In the genomic region with DNA sequence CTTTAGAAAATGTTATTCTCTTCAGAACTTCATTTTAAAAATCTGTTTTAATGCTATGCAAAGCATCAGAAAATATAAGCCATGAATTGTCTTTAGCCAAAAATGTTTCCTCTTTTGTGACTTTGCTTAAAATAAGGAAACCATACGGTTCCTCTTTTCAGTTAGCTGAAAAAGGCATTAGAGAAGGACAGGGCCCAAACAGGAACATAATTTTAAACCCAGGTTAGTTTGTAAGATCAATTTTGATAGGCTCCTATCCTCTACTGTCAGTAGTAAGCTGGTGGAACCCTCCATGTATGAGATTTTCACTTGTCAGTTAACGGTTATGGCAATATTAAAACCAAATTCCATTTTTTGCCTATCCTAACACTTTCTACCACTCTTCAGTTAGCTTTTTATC, we compare ENCODE assay signal across 10 cellular contexts. TPM values are rescaled to one million over a fixed set of nuclear protein-coding genes. Genes with fewer than 3 reads are reported as not detected.
DNase-seq lines count a peak whose midpoint lies in the region; ATAC-seq and TF ChIP-seq lines count a peak whose summit lies in the region.
"Had no signal": no experiment of that assay in that cellular context is flagged by ENCODE, and none has a peak within 500 bp of the region (broad histone marks: within the 10 kb centered on the region; RNA-seq: fewer than 3 reads in every experiment).

No MANE protein-coding gene starts in this region.

- H3K36me3 ChIP-seq in Loucy (ENCODE audit: insufficient read depth, low read length) = peaks cover 14% of the 10 kb centered on the region; the same call in 1 of the 2 replicates
- H3K36me3 ChIP-seq in skeletal muscle tissue (ENCODE audit: control insufficient read depth in 3 of 3, insufficient read depth in 3 of 3, low read length in 3 of 3) = peaks cover 0 to 3% (median 0%) of the 10 kb centered on the region in 3 donors
- no peaks in the 10 kb centered on the region for H3K36me3 ChIP-seq in GM23248 (ENCODE audit: low read depth)

- peak overlapping the region; percentile 89 for H3K4me3 Mint-ChIP-seq in activated naive CD8-positive, alpha-beta T cell treated with anti-CD3 and anti-CD28 coated beads, Interleukin-2, amount 10 ng/mL, durations not matched to agents 7 days and 5 days
- H3K4me3 Mint-ChIP-seq: nephron had no signal

- H3K4me3 ChIP-seq in Loucy (ENCODE audit: low read length, poor library complexity, severe bottlenecking) = peak overlapping the region; percentile 79
- no peak overlapping the region for H3K4me3 ChIP-seq in skeletal muscle tissue (ENCODE audit: low read length in 3 of 3)
- H3K4me3 ChIP-seq in GM23248 = no peak overlapping the region

- H3K79me2 ChIP-seq in Loucy (ENCODE audit: insufficient read depth, low read length) = peaks cover 85% of the 10 kb centered on the region
- peaks cover 11% of the 10 kb centered on the region; the same call in 1 of the 2 replicates for H3K79me2 ChIP-seq in GM23248 (ENCODE audit: insufficient read depth)

- no peak for TF ChIP-seq CTCF in GM13976 (IDR thresholded peaks at IDR 0.05; ENCODE audit: borderline replicate concordance, control extremely low read depth, extremely low read depth, insufficient read depth, missing control alignments)
- TF ChIP-seq CTCF in Loucy (conservative IDR thresholded peaks at IDR 0.05; ENCODE audit: low read length) = no peak

- H3K9me3 Mint-ChIP-seq in activated naive CD8-positive, alpha-beta T cell treated with anti-CD3 and anti-CD28 coated beads, Interleukin-2, amount 10 ng/mL, durations not matched to agents 7 days and 5 days = peaks cover 4% of the 10 kb centered on the region
- H3K9me3 Mint-ChIP-seq: nephron had no signal

- POLR2A ChIA-PET in activated naive CD8-positive, alpha-beta T cell treated with anti-CD3 and anti-CD28 coated beads, Interleukin-2, amount 10 ng/mL, durations not matched to agents 7 days and 5 days (lab: Charles Lee) = interaction anchor here (1.4 to 6.0 kb wide), 3 partner anchors 9 to 19 kb away, joined by 3 to 125 read pairs (median 54); a partner anchor contains a TSS

- 88 to 96% methylated on average over 2 of the region's 2 CpGs for WGBS in GM23248 (ENCODE audit: low coverage in 1 of 2, low lambda C conversion rate in 2 of 2, missing lambda C conversion rate in 2 of 2), 2 experiments

- peak; percentile 43 for DNase-seq in GM13976 (ENCODE audit: low spot score)
- DNase-seq in activated naive CD8-positive, alpha-beta T cell treated with anti-CD3 and anti-CD28 coated beads, Interleukin-2, amount 10 ng/mL, durations not matched to agents 7 days and 5 days = no peak
- no peak for DNase-seq in islet precursor cell
- no peak for DNase-seq in GM23248
- DNase-seq: foreskin fibroblast had no signal

- H3K4me2 ChIP-seq in Loucy (ENCODE audit: low read depth, low read length, poor library complexity, severe bottlenecking) (peak overlapping the region; percentile 92), GM23248 (ENCODE audit: unreplicated experiment) (no peak overlapping the region)

- H3K9ac ChIP-seq in Loucy (ENCODE audit: low read depth, low read length, poor library complexity, severe bottlenecking) (peak overlapping the region; percentile 85), skeletal muscle tissue (ENCODE audit: low read depth in 1 of 3, low read length in 3 of 3) (no peak overlapping the region), GM23248 (no peak overlapping the region)

- no peaks in the 10 kb centered on the region for H3K27me3 ChIP-seq in Loucy (ENCODE audit: insufficient read depth, low read length, poor library complexity, severe bottlenecking)
- no peaks in the 10 kb centered on the region for H3K27me3 ChIP-seq in skeletal muscle tissue (ENCODE audit: control insufficient read depth in 3 of 3, insufficient read depth in 3 of 3, low read length in 3 of 3)
- H3K27me3 ChIP-seq in GM23248 (replicated peaks; ENCODE audit: insufficient read depth) = no peaks in the 10 kb centered on the region

- H3K27ac Mint-ChIP-seq in activated naive CD8-positive, alpha-beta T cell treated with anti-CD3 and anti-CD28 coated beads, Interleukin-2, amount 10 ng/mL, durations not matched to agents 7 days and 5 days = peak overlapping the region; percentile 97
- H3K27ac Mint-ChIP-seq: nephron had no signal

- peak; percentile 23 for ATAC-seq in activated naive CD8-positive, alpha-beta T cell treated with anti-CD3 and anti-CD28 coated beads, Interleukin-2, amount 10 ng/mL, durations not matched to agents 7 days and 5 days (ENCODE audit: low read depth)
- no peak for ATAC-seq in GM21367 (IDR thresholded peaks at IDR 0.05; ENCODE audit: unreplicated experiment)
- ATAC-seq: SK-N-SH treated with all-trans-retinoic acid at 6 μM for 48 hours had no signal

- H3K36me3 Mint-ChIP-seq in activated naive CD8-positive, alpha-beta T cell treated with anti-CD3 and anti-CD28 coated beads, Interleukin-2, amount 10 ng/mL, durations not matched to agents 7 days and 5 days = peaks cover 41% of the 10 kb centered on the region

- peaks cover 69% of the 10 kb centered on the region for H3K4me1 ChIP-seq in Loucy (ENCODE audit: insufficient read depth, low read length, poor library complexity, severe bottlenecking)
- H3K4me1 ChIP-seq in skeletal muscle tissue (ENCODE audit: control insufficient read depth in 3 of 3, insufficient read depth in 3 of 3, low read length in 3 of 3) = no peaks in the 10 kb centered on the region
- peaks cover 14% of the 10 kb centered on the region for H3K4me1 ChIP-seq in GM23248 (ENCODE audit: insufficient read depth)

- H4K20me1 ChIP-seq in Loucy (ENCODE audit: insufficient read depth, low read length, poor library complexity, severe bottlenecking) (no peaks in the 10 kb centered on the region), GM23248 (ENCODE audit: insufficient read depth) (no peaks in the 10 kb centered on the region)

- peak overlapping the region; percentile 59 for H3K27ac ChIP-seq in skeletal muscle tissue (ENCODE audit: low read depth, low read length)
- H3K27ac ChIP-seq in GM23248 = no peak overlapping the region

- peaks cover 49% of the 10 kb centered on the region for H3K4me1 Mint-ChIP-seq in activated naive CD8-positive, alpha-beta T cell treated with anti-CD3 and anti-CD28 coated beads, Interleukin-2, amount 10 ng/mL, durations not matched to agents 7 days and 5 days
- H3K4me1 Mint-ChIP-seq: nephron had no signal

- H2AFZ ChIP-seq in Loucy (ENCODE audit: low read length) (peak overlapping the region; percentile 6; the same call in 1 of the 2 replicates), GM23248 (no peak overlapping the region)

- H3F3A ChIP-seq in Loucy (ENCODE audit: low read depth) = peaks cover 9% of the 10 kb centered on the region; the same call in 1 of the 2 replicates
- peaks cover 13% of the 10 kb centered on the region for H3F3A ChIP-seq in GM23248 (ENCODE audit: insufficient read depth)

- H3K9me3 ChIP-seq in Loucy (ENCODE audit: insufficient read depth, low read depth, low read length) (no peaks in the 10 kb centered on the region), skeletal muscle tissue (ENCODE audit: control insufficient read depth in 3 of 3, low read length in 3 of 3) (no peaks in the 10 kb centered on the region), GM23248 (ENCODE audit: low read depth) (no peaks in the 10 kb centered on the region)

- in situ Hi-C loops in GM13976 (cut with MboI; ENCODE audit: low sequenced_read_pairs, unreplicated experiment) (no loop called here), GM23248 (cut with MboI) (no loop called here)

- no peaks in the 10 kb centered on the region for H3K27me3 Mint-ChIP-seq in activated naive CD8-positive, alpha-beta T cell treated with anti-CD3 and anti-CD28 coated beads, Interleukin-2, amount 10 ng/mL, durations not matched to agents 7 days and 5 days

- H3K9me2 ChIP-seq in Loucy (replicated peaks; ENCODE audit: low read depth, low read length) (no peaks in the 10 kb centered on the region), GM23248 (ENCODE audit: insufficient read depth) (no peaks in the 10 kb centered on the region)

RNA-seq across cellular contexts. Expression of a gene that starts 4.3 kb away (rescaled TPM):
- total RNA-seq in activated naive CD8-positive, alpha-beta T cell treated with anti-CD3 and anti-CD28 coated beads, Interleukin-2, amount 10 ng/mL, durations not matched to agents 7 days and 5 days = 100 to 1,000 TPM in 1 of 2 experiments, 10 to 100 TPM in 1; 88.5 to 100 TPM
- total RNA-seq in skeletal muscle tissue = 0.52 TPM
- 0.22 TPM in 1 of 2 replicates, not detected in the other for total RNA-seq in GM23248 (2014; rRNA removed; shearing (Covaris generic))
- 0.49 and 0.51 TPM in 2 replicates for polyA plus RNA-seq in GM23248 (2016; fragmentation: Nextera tagmentation; extraction: Ambion mirVana)

RNA-seq across cellular contexts. Expression of a gene that starts 11.9 kb away (rescaled TPM):
- total RNA-seq in activated naive CD8-positive, alpha-beta T cell treated with anti-CD3 and anti-CD28 coated beads, Interleukin-2, amount 10 ng/mL, durations not matched to agents 7 days and 5 days = 10 to 100 TPM; 74.9 to 78.3 TPM
- 1.0 TPM for total RNA-seq in skeletal muscle tissue
- total RNA-seq in GM23248 (2014; rRNA removed; shearing (Covaris generic)) = 0.86 and 0.89 TPM in 2 replicates
- 0.40 and 0.62 TPM in 2 replicates for polyA plus RNA-seq in GM23248 (2016; fragmentation: Nextera tagmentation; extraction: Ambion mirVana)

RNA-seq across cellular contexts. Expression of a gene that starts 12.5 kb away (rescaled TPM):
- under 1 TPM; 0.62 to 0.78 TPM for total RNA-seq in activated naive CD8-positive, alpha-beta T cell treated with anti-CD3 and anti-CD28 coated beads, Interleukin-2, amount 10 ng/mL, durations not matched to agents 7 days and 5 days
- not detected for total RNA-seq in skeletal muscle tissue
- not detected in 2 replicates for total RNA-seq in GM23248 (2014; rRNA removed; shearing (Covaris generic))
- 0.25 TPM in 1 of 2 replicates, not detected in the other for polyA plus RNA-seq in GM23248 (2016; fragmentation: Nextera tagmentation; extraction: Ambion mirVana)

Comparison
In these comparisons a context has a peak if more than half of its experiments do, and no peak if none do; other contexts are left out.
1. RNA of a gene that starts 4.3 kb away (total RNA-seq): 88.5 to 100 TPM in activated naive CD8-positive, alpha-beta T cell treated with anti-CD3 and anti-CD28 coated beads, Interleukin-2, amount 10 ng/mL, durations not matched to agents 7 days and 5 days; 0.52 TPM in skeletal muscle tissue (single experiment) and 0.22 TPM in GM23248; every median in the first group is over 10 times any median in the second.
2. RNA of a gene that starts 11.9 kb away (total RNA-seq): 74.9 to 78.3 TPM in activated naive CD8-positive, alpha-beta T cell treated with anti-CD3 and anti-CD28 coated beads, Interleukin-2, amount 10 ng/mL, durations not matched to agents 7 days and 5 days; 1.0 TPM in skeletal muscle tissue (single experiment) and 0.86 to 0.89 TPM in GM23248; every median in the first group is over 10 times any median in the second.